8 cellular contexts compared by ENCODE assay signal in genomic region chr2:231545105-231545902, GRCh38. TPM values are rescaled to one million over a fixed set of nuclear protein-coding genes. Genes with fewer than 3 reads are reported as not detected.
DNase-seq lines count a peak whose midpoint lies in the region; ATAC-seq and TF ChIP-seq lines count a peak whose summit lies in the region.

No MANE protein-coding gene starts in this region.

- H3K27me3 Mint-ChIP-seq in CD8-positive, alpha-beta T cell (ENCODE audit: low read depth) = no peaks in the 10 kb centered on the region
- H3K27me3 Mint-ChIP-seq in activated CD4-positive, alpha-beta T cell treated with anti-CD3 and anti-CD28 coated beads for 36 hours = peaks cover 2% of the 10 kb centered on the region
- H3K27me3 Mint-ChIP-seq in H9 (ENCODE audit: low read depth) = peaks cover 2% of the 10 kb centered on the region

- peak in 6 of 7 experiments; percentile 20 to 63 (median 38) for DNase-seq in CD8-positive, alpha-beta T cell
- DNase-seq in activated CD4-positive, alpha-beta T cell treated with anti-CD3 and anti-CD28 coated beads for 36 hours = peak; percentile 81
- peak; percentile 58 for DNase-seq in globus pallidus (ENCODE audit: low spot score)
- DNase-seq in smooth muscle cell (lab: John Stamatoyannopoulos, UW; ENCODE audit: unreplicated experiment) = no peak
- DNase-seq in H9 = no peak
- DNase-seq in NCI-H1694 (lab: John Stamatoyannopoulos, UW) = no peak

- intact Hi-C loops in CD8-positive, alpha-beta T cell (cut with DNase I, micrococcal nuclease) = no loop called here
- intact Hi-C loops in activated CD4-positive, alpha-beta T cell treated with anti-CD3 and anti-CD28 coated beads for 36 hours (cut with DNase I, micrococcal nuclease) = no loop called here

- H4K20me1 ChIP-seq in smooth muscle cell (ENCODE audit: low read depth) (no peaks in the 10 kb centered on the region), H9 (ENCODE audit: control insufficient read depth, insufficient read depth, insufficient read length) (peaks cover 3% of the 10 kb centered on the region)

- no peak overlapping the region for H2BK15ac ChIP-seq in H9 (ENCODE audit: low read depth, low read length)

- H2BK12ac ChIP-seq in H9 (ENCODE audit: insufficient read length, low read depth, low read length) = no peak overlapping the region

- H3T11ph ChIP-seq in H9 (ENCODE audit: low read length) = no peak overlapping the region

- peaks cover 32% of the 10 kb centered on the region for H3K4me1 Mint-ChIP-seq in CD8-positive, alpha-beta T cell (ENCODE audit: low read depth)
- peaks cover 18% of the 10 kb centered on the region for H3K4me1 Mint-ChIP-seq in activated CD4-positive, alpha-beta T cell treated with anti-CD3 and anti-CD28 coated beads for 36 hours
- H3K4me1 Mint-ChIP-seq in H9 = peaks cover 2% of the 10 kb centered on the region in 2 experiments; a peak in 1 of 4 replicates

- no peak overlapping the region for H3K18ac ChIP-seq in H9 (ENCODE audit: insufficient read length, low read depth, low read length)

- H3K4me3 Mint-ChIP-seq in CD8-positive, alpha-beta T cell = peak overlapping the region; percentile 70
- peak overlapping the region; percentile 61 for H3K4me3 Mint-ChIP-seq in activated CD4-positive, alpha-beta T cell treated with anti-CD3 and anti-CD28 coated beads for 36 hours
- no peak overlapping the region for H3K4me3 Mint-ChIP-seq in H9

- peak overlapping the region; percentile 35 for H3K27ac ChIP-seq in CD8-positive, alpha-beta T cell (ENCODE audit: low read depth, low read length)
- H3K27ac ChIP-seq in smooth muscle cell (ENCODE audit: low read depth) (peak overlapping the region; percentile 58), H9 (ENCODE audit: insufficient read length, low read depth, low read length) (no peak overlapping the region)

- 46% methylated on average over 14 of the region's 14 CpGs for WGBS in smooth muscle cell (ENCODE audit: low lambda C conversion rate)
- no CpG with 5 or more reads among the region's 14 CpGs for WGBS in H9 (ENCODE audit: extremely low coverage, insufficient read length, low lambda C conversion rate)

- no peak overlapping the region for H3K4ac ChIP-seq in H9 (ENCODE audit: low read depth, low read length)

- POLR2A ChIA-PET in CD8-positive, alpha-beta T cell (lab: Charles Lee) = interaction anchor here (0.8 to 1.0 kb wide), 4 partner anchors 10 to 81 kb away, joined by 3 to 7 read pairs (median 3); partner anchors contain the start of gene NCL
- POLR2A ChIA-PET in activated CD4-positive, alpha-beta T cell treated with anti-CD3 and anti-CD28 coated beads for 36 hours (lab: Charles Lee) = interaction anchor here (1.0 kb wide), 1 partner anchor 81 kb away, joined by 3 read pairs; the partner anchor contains the start of gene NCL

- ATAC-seq in CD8-positive, alpha-beta T cell = peak; percentile 68
- ATAC-seq in GM19455 (IDR thresholded peaks at IDR 0.05; ENCODE audit: unreplicated experiment) (peak; percentile 98), HG03558 (IDR thresholded peaks at IDR 0.05; ENCODE audit: extremely low read depth, unreplicated experiment) (peak; percentile 93)
- peak; percentile 91 for ATAC-seq in activated CD4-positive, alpha-beta T cell treated with anti-CD3 and anti-CD28 coated beads for 36 hours

- H2BK120ac ChIP-seq in H9 (ENCODE audit: low read depth, low read length, poor library complexity, severe bottlenecking) = no peak overlapping the region

- no peak overlapping the region for H4K5ac ChIP-seq in H9 (ENCODE audit: insufficient read length, low read depth, low read length)

- no peaks in the 10 kb centered on the region for H3K23me2 ChIP-seq in H9 (ENCODE audit: insufficient read length, low read depth, low read length, poor library complexity, severe bottlenecking)

- no peak overlapping the region for H2AK5ac ChIP-seq in H9 (ENCODE audit: insufficient read length, low read length)

- H4K8ac ChIP-seq in H9 (replicated peaks; ENCODE audit: insufficient read length, low read depth, low read length) = no peak overlapping the region

- H3K4me1 ChIP-seq in CD8-positive, alpha-beta T cell (ENCODE audit: insufficient read depth, low read length) = peaks cover 15% of the 10 kb centered on the region
- no peaks in the 10 kb centered on the region for H3K4me1 ChIP-seq in smooth muscle cell (ENCODE audit: low read depth)
- no peaks in the 10 kb centered on the region for H3K4me1 ChIP-seq in H9 (ENCODE audit: insufficient read depth, low read length)

- no peak overlapping the region for H3K56ac ChIP-seq in H9 (ENCODE audit: insufficient read length, low read depth, low read length)

- H2BK5ac ChIP-seq in H9 (ENCODE audit: insufficient read length, low read length) = no peak overlapping the region

- H4K91ac ChIP-seq in H9 (ENCODE audit: insufficient read length, low read depth, low read length) = no peak overlapping the region

- H3K36me3 Mint-ChIP-seq in CD8-positive, alpha-beta T cell = peaks cover 2% of the 10 kb centered on the region
- peaks cover 5% of the 10 kb centered on the region for H3K36me3 Mint-ChIP-seq in activated CD4-positive, alpha-beta T cell treated with anti-CD3 and anti-CD28 coated beads for 36 hours (ENCODE audit: low read depth)
- H3K36me3 Mint-ChIP-seq in H9 (ENCODE audit: insufficient read depth in 1 of 3, low read depth in 3 of 3) = peaks cover 0 to 5% (median 2%) of the 10 kb centered on the region in 3 experiments; a peak in 3 of 7 replicates

- no peak overlapping the region for H3K9ac ChIP-seq in smooth muscle cell (ENCODE audit: low read depth)
- H3K9ac ChIP-seq in H9 (ENCODE audit: extremely low read depth, insufficient read length, low read length) = no peak overlapping the region

- H3K23ac ChIP-seq in H9 (ENCODE audit: insufficient read length, low read depth, low read length) = no peak overlapping the region

- H3K9me3 Mint-ChIP-seq in CD8-positive, alpha-beta T cell = peaks cover 11% of the 10 kb centered on the region
- peaks cover 7% of the 10 kb centered on the region for H3K9me3 Mint-ChIP-seq in activated CD4-positive, alpha-beta T cell treated with anti-CD3 and anti-CD28 coated beads for 36 hours (ENCODE audit: low read depth)
- peaks cover 11 to 12% of the 10 kb centered on the region in 2 experiments for H3K9me3 Mint-ChIP-seq in H9

- H2AFZ ChIP-seq in smooth muscle cell (ENCODE audit: low read depth) = no peak overlapping the region
- H2AFZ ChIP-seq in H9 (ENCODE audit: low read length) = no peak overlapping the region

- H3F3A ChIP-seq in smooth muscle cell (ENCODE audit: low read depth) = peaks cover 5% of the 10 kb centered on the region

- no peaks in the 10 kb centered on the region for H3K36me3 ChIP-seq in CD8-positive, alpha-beta T cell (ENCODE audit: insufficient read depth, low read length)
- H3K36me3 ChIP-seq in smooth muscle cell (ENCODE audit: low read depth) = no peaks in the 10 kb centered on the region

- H3K14ac ChIP-seq in H9 (ENCODE audit: insufficient read depth, low read length) = no peak overlapping the region

- peak overlapping the region; percentile 55 for H3K4me2 ChIP-seq in smooth muscle cell
- no peak overlapping the region for H3K4me2 ChIP-seq in H9 (ENCODE audit: insufficient read depth, insufficient read length, low read length)

- H3K79me1 ChIP-seq in H9 (ENCODE audit: insufficient read depth, low read depth, low read length, poor library complexity, severe bottlenecking) = no peaks in the 10 kb centered on the region

- no peak for TF ChIP-seq CTCF in CD8-positive, alpha-beta T cell (IDR thresholded peaks at IDR 0.05)
- no peak for TF ChIP-seq CTCF in smooth muscle cell (IDR thresholded peaks at IDR 0.05; ENCODE audit: borderline replicate concordance, insufficient read depth, poor library complexity, severe bottlenecking)
- no peak for TF ChIP-seq CTCF in H9 (conservative IDR thresholded peaks at IDR 0.05)

- peak overlapping the region; percentile 3 for H3K4me3 ChIP-seq in CD8-positive, alpha-beta T cell (ENCODE audit: low read depth, low read length)
- H3K4me3 ChIP-seq in smooth muscle cell = no peak overlapping the region

- H3K9me3 ChIP-seq in CD8-positive, alpha-beta T cell (ENCODE audit: low read length) = no peaks in the 10 kb centered on the region
- H3K9me3 ChIP-seq in smooth muscle cell (replicated peaks; ENCODE audit: low read depth) (no peaks in the 10 kb centered on the region), H9 (ENCODE audit: control insufficient read depth, low read depth, low read length) (no peaks in the 10 kb centered on the region)

- no peaks in the 10 kb centered on the region for H3K27me3 ChIP-seq in CD8-positive, alpha-beta T cell (ENCODE audit: insufficient read depth, low read length)
- H3K27me3 ChIP-seq in smooth muscle cell (ENCODE audit: low read depth) = peaks cover 4% of the 10 kb centered on the region
- H3K27me3 ChIP-seq in H9 (ENCODE audit: insufficient read depth, low read length) = no peaks in the 10 kb centered on the region

- H3K79me2 ChIP-seq in smooth muscle cell (ENCODE audit: low read depth) = no peaks in the 10 kb centered on the region
- H3K79me2 ChIP-seq in H9 (ENCODE audit: insufficient read depth, low read length) = no peaks in the 10 kb centered on the region

- CTCF ChIA-PET in CD8-positive, alpha-beta T cell (lab: Charles Lee) = interaction anchor here (0.8 to 2.9 kb wide), 5 partner anchors 10 to 28 kb away, joined by 3 to 9 read pairs (median 5); partner anchors contain the start of gene NMUR1
- CTCF ChIA-PET in activated CD4-positive, alpha-beta T cell treated with anti-CD3 and anti-CD28 coated beads for 36 hours (lab: Charles Lee) = interaction anchor here (1.0 to 2.8 kb wide), 4 partner anchors 13 to 57 kb away, joined by 3 to 10 read pairs (median 6); no protein-coding TSS in a partner anchor

- H3K27ac Mint-ChIP-seq in CD8-positive, alpha-beta T cell = peak overlapping the region; percentile 91
- H3K27ac Mint-ChIP-seq in activated CD4-positive, alpha-beta T cell treated with anti-CD3 and anti-CD28 coated beads for 36 hours = peak overlapping the region; percentile 91
- H3K27ac Mint-ChIP-seq in H9 = no peak overlapping the region; a peak in 1 of 7 replicates

- H2BK20ac ChIP-seq in H9 (ENCODE audit: low read depth, low read length, poor library complexity, severe bottlenecking) = no peak overlapping the region

RNA-seq across cellular contexts. Expression of gene NMUR1, which starts 15.1 kb away (rescaled TPM):
- total RNA-seq in CD8-positive, alpha-beta T cell = under 1 TPM; 0.27 to 0.50 TPM
- not detected for total RNA-seq in activated CD4-positive, alpha-beta T cell treated with anti-CD3 and anti-CD28 coated beads for 36 hours
- total RNA-seq in smooth muscle cell (not detected in 2 replicates), H9 (2021) (0.13 and 0.20 TPM in 2 replicates)
- not detected in 2 replicates for polyA plus RNA-seq in smooth muscle cell

RNA-seq across cellular contexts. Expression of gene TEX44, which starts 47.4 kb away (rescaled TPM):
- not detected for total RNA-seq in CD8-positive, alpha-beta T cell
- not detected for total RNA-seq in activated CD4-positive, alpha-beta T cell treated with anti-CD3 and anti-CD28 coated beads for 36 hours
- not detected in 2 replicates for total RNA-seq in smooth muscle cell
- not detected in 2 replicates for polyA plus RNA-seq in smooth muscle cell
- not detected in 2 replicates for total RNA-seq in H9 (2021)

Comparison
In these comparisons a context has a peak if more than half of its experiments do, and no peak if none do; other contexts are left out.
1. DNase-seq: peak in CD8-positive, alpha-beta T cell (6 of 7), activated CD4-positive, alpha-beta T cell treated with anti-CD3 and anti-CD28 coated beads for 36 hours (single experiment) and globus pallidus (single experiment); none in smooth muscle cell (single experiment), H9 (single experiment) and NCI-H1694 (single experiment).
2. H3K27ac Mint-ChIP-seq: peak in CD8-positive, alpha-beta T cell (single experiment) and activated CD4-positive, alpha-beta T cell treated with anti-CD3 and anti-CD28 coated beads for 36 hours (single experiment); none in H9 (0 of 3).
3. H3K4me3 Mint-ChIP-seq: peak in CD8-positive, alpha-beta T cell (single experiment) and activated CD4-positive, alpha-beta T cell treated with anti-CD3 and anti-CD28 coated beads for 36 hours (single experiment); none in H9 (0 of 2).
4. Peak in every context shown above with its lines, with median percentiles within 50 percentile points of each other: ATAC-seq.